In genomic region chr2:30625600-30626208, GRCh38 we compare ENCODE assay signal across 25 cellular contexts.
DNase-seq lines count a peak whose midpoint lies in the region; ATAC-seq and TF ChIP-seq lines count a peak whose summit lies in the region.
"Had no signal": no experiment of that assay in that cellular context is flagged by ENCODE, and none has a peak within 500 bp of the region (broad histone marks: within the 10 kb centered on the region; RNA-seq: fewer than 3 reads in every experiment).

No MANE protein-coding gene starts in this region.

- CTCF ChIA-PET in activated CD8-positive, alpha-beta memory T cell treated with anti-CD3 and anti-CD28 coated beads, Interleukin-2, amount 10 ng/mL, durations not matched to agents 7 days and 5 days (lab: Charles Lee), result interaction anchor here (1.1 kb wide), 1 partner anchor 86 kb away, joined by 3 read pairs; no protein-coding TSS in a partner anchor

- intact Hi-C loops in left lung (cut with DNase I), result no loop called here

- no peak overlapping the region for H3K4me3 Mint-ChIP-seq in activated CD8-positive, alpha-beta memory T cell treated with anti-CD3 and anti-CD28 coated beads, Interleukin-2, amount 10 ng/mL, durations not matched to agents 7 days and 5 days
- no peak overlapping the region for H3K4me3 Mint-ChIP-seq in activated T-helper 17 cell treated with anti-CD3 and anti-CD28 coated beads, Interleukin-2, amount 50 U/mL, for 72 hours
- H3K4me3 Mint-ChIP-seq: brain, endodermal cell had no signal

- no peaks in the 10 kb centered on the region for H3K9me3 ChIP-seq in left lung
- H3K9me3 ChIP-seq: BE2C, colonic mucosa, SK-N-SH, stomach had no signal

- no peaks in the 10 kb centered on the region for H3K36me3 ChIP-seq in left lung
- H3K36me3 ChIP-seq: BE2C, colonic mucosa, stomach had no signal

- peaks cover 27% of the 10 kb centered on the region for H3K4me1 Mint-ChIP-seq in activated CD8-positive, alpha-beta memory T cell treated with anti-CD3 and anti-CD28 coated beads, Interleukin-2, amount 10 ng/mL, durations not matched to agents 7 days and 5 days
- peaks cover 18% of the 10 kb centered on the region for H3K4me1 Mint-ChIP-seq in activated T-helper 17 cell treated with anti-CD3 and anti-CD28 coated beads, Interleukin-2, amount 50 U/mL, for 72 hours

- no peak for DNase-seq in activated CD8-positive, alpha-beta memory T cell treated with anti-CD3 and anti-CD28 coated beads, Interleukin-2, amount 10 ng/mL, durations not matched to agents 7 days and 5 days
- DNase-seq in activated CD8-positive, alpha-beta memory T cell treated with anti-CD3 and anti-CD28 coated beads, Interleukin-2, amount 50 U/mL, for 4 hours, result no peak
- DNase-seq in left lung (no peak), NCI-H446 treated with DMSO at 0.1 percent for 48 hours (lab: John Stamatoyannopoulos, UW) (no peak), KBM-7 (no peak)
- DNase-seq: activated CD4-positive, CD25-positive, alpha-beta regulatory T cell treated with anti-CD3 and anti-CD28 coated beads, Interleukin-2, amount 50 U/mL, for 72 hours; BE2C; colonic mucosa; DND-41; endodermal cell; mesendoderm; NCI-H1048; NCI-H2081; nucleus accumbens; RPMI8226; SK-N-SH; stimulated activated CD4-positive, alpha-beta T cell treated with anti-CD3 and anti-CD28 coated beads, Interleukin-4, amount 100 ng/mL, for 1 hour; stomach; trophoblast cell had no signal

- peaks cover 12% of the 10 kb centered on the region for H3K36me3 Mint-ChIP-seq in activated CD8-positive, alpha-beta memory T cell treated with anti-CD3 and anti-CD28 coated beads, Interleukin-2, amount 10 ng/mL, durations not matched to agents 7 days and 5 days
- H3K36me3 Mint-ChIP-seq in activated T-helper 17 cell treated with anti-CD3 and anti-CD28 coated beads, Interleukin-2, amount 50 U/mL, for 72 hours (ENCODE audit: low read depth), result peaks cover 7% of the 10 kb centered on the region

- no peaks in the 10 kb centered on the region for H3K27me3 Mint-ChIP-seq in activated CD8-positive, alpha-beta memory T cell treated with anti-CD3 and anti-CD28 coated beads, Interleukin-2, amount 10 ng/mL, durations not matched to agents 7 days and 5 days
- no peaks in the 10 kb centered on the region for H3K27me3 Mint-ChIP-seq in activated T-helper 17 cell treated with anti-CD3 and anti-CD28 coated beads, Interleukin-2, amount 50 U/mL, for 72 hours
- H3K27me3 Mint-ChIP-seq: brain had no signal

- in situ Hi-C loops in KBM-7 (cut with MboI; ENCODE audit: low pct_unique_long_range_greater_than_20kb, low sequenced_read_pairs), result no loop called here

- no peaks in the 10 kb centered on the region for H3K27me3 ChIP-seq in left lung
- H3K27me3 ChIP-seq: BE2C, colonic mucosa, stomach had no signal

- H3K9me3 Mint-ChIP-seq in activated CD8-positive, alpha-beta memory T cell treated with anti-CD3 and anti-CD28 coated beads, Interleukin-2, amount 10 ng/mL, durations not matched to agents 7 days and 5 days (ENCODE audit: low read depth), result no peaks in the 10 kb centered on the region
- H3K9me3 Mint-ChIP-seq in activated T-helper 17 cell treated with anti-CD3 and anti-CD28 coated beads, Interleukin-2, amount 50 U/mL, for 72 hours, result no peaks in the 10 kb centered on the region
- H3K9me3 Mint-ChIP-seq: activated T-helper 2 cell treated with anti-CD3 and anti-CD28 coated beads, Interferon-gamma antibody, Interleukin-2, Interleukin-4, amounts not matched to agents 10 μg/mL and 5 μg/mL and 100 μg/mL, durations not matched to agents 14 hours and 24 hours and 36 hours; endodermal cell had no signal

- no peaks in the 10 kb centered on the region for H3K4me1 ChIP-seq in left lung
- H3K4me1 ChIP-seq: BE2C, colonic mucosa, stomach had no signal

- H3K4me3 ChIP-seq in left lung, result no peak overlapping the region
- H3K4me3 ChIP-seq: colonic mucosa, stomach had no signal

- TF ChIP-seq CTCF in left lung (IDR thresholded peaks at IDR 0.05), result no peak

- H3K27ac ChIP-seq in left lung, result no peak overlapping the region
- H3K27ac ChIP-seq: colonic mucosa, stomach had no signal

- no peak overlapping the region for H3K27ac Mint-ChIP-seq in activated CD8-positive, alpha-beta memory T cell treated with anti-CD3 and anti-CD28 coated beads, Interleukin-2, amount 10 ng/mL, durations not matched to agents 7 days and 5 days
- peak overlapping the region; percentile 68 for H3K27ac Mint-ChIP-seq in activated T-helper 17 cell treated with anti-CD3 and anti-CD28 coated beads, Interleukin-2, amount 50 U/mL, for 72 hours
- H3K27ac Mint-ChIP-seq: endodermal cell had no signal

- ATAC-seq in activated CD8-positive, alpha-beta memory T cell treated with anti-CD3 and anti-CD28 coated beads, Interleukin-2, amount 10 ng/mL, durations not matched to agents 7 days and 5 days, result peak; percentile 41
- ATAC-seq in HG02852 (IDR thresholded peaks at IDR 0.05; ENCODE audit: unreplicated experiment) (peak; percentile 50), left lung (peak; percentile 29), GM21447 (IDR thresholded peaks at IDR 0.05; ENCODE audit: unreplicated experiment) (no peak)
- ATAC-seq in activated T-helper 17 cell treated with anti-CD3 and anti-CD28 coated beads, Interleukin-2, amount 50 U/mL, for 72 hours (replicated peaks), result peak; percentile 48
- ATAC-seq: HepG2 had no signal
